10 cellular contexts compared by ENCODE assay signal in the genomic region with DNA sequence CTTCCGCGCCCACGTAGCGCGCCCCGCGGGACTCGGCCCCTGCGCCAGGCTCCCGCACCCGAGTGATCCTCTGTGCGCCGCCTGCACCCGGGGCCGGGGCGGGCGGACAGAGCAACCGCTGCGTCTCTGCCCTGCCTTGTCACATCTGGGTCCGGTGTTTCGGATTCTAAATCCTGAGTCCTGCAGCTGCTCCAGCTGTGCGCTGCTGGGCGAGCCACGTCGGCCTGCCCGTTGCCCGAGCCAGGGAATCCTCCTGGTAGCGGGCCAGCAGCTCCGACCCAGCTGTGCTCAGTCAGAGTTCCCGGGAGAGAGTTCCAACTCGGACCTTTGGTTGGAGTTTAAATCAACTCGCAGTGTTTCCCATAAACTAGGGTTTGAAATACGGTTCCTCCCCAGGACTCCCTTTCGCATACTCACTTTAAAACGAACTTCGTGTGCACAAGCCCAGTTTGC. TPM values are rescaled to one million over a fixed set of nuclear protein-coding genes. Genes with fewer than 3 reads are reported as not detected.
DNase-seq lines count a peak whose midpoint lies in the region; ATAC-seq, FAIRE-seq and TF ChIP-seq lines count a peak whose summit lies in the region.
"Had no signal": no experiment of that assay in that cellular context is flagged by ENCODE, and none has a peak within 500 bp of the region (broad histone marks: within the 10 kb centered on the region; RNA-seq: fewer than 3 reads in every experiment).

No MANE protein-coding gene starts in this region.

- H3K36me3 Mint-ChIP-seq in nephron progenitor cell (ENCODE audit: low read depth): no peaks in the 10 kb centered on the region

- no peaks in the 10 kb centered on the region for H3K9me3 Mint-ChIP-seq in nephron progenitor cell

- DNase-seq in AG08396 (ENCODE audit: low spot score) (peak; percentile 24), MG63 (peak; percentile 78), fibroblast of mammary gland (ENCODE audit: low read depth) (peak; percentile 31), nephron progenitor cell (no peak), HTR-8/SVneo (ENCODE audit: insufficient read length, low spot score) (no peak), activated gamma-delta T cell treated with Interleukin-2 at 50 U/mL for 16 hours (no peak)
- DNase-seq in activated CD8-positive, alpha-beta memory T cell treated with anti-CD3 and anti-CD28 coated beads, Interleukin-2, amount 50 U/mL, for 4 hours: no peak
- DNase-seq: activated naive CD4-positive, alpha-beta T cell treated with Interleukin-2 at 50 U/mL for 16 hours; Kasumi-1 had no signal

- no peak overlapping the region for H3K27ac Mint-ChIP-seq in nephron progenitor cell

- H3K27me3 Mint-ChIP-seq in nephron progenitor cell (ENCODE audit: low read depth, poor library complexity): peaks cover 64% of the 10 kb centered on the region

- no peak for FAIRE-seq in HTR-8/SVneo (lab: Jason Lieb, UNC)

- H3K4me3 ChIP-seq in MG63: peak overlapping the region; percentile 56
- no peak overlapping the region for H3K4me3 ChIP-seq in fibroblast of mammary gland (ENCODE audit: control insufficient read depth, low read depth, low read length)

- no peak for ATAC-seq in GM19397 (IDR thresholded peaks at IDR 0.05; ENCODE audit: unreplicated experiment)

- peaks cover 44% of the 10 kb centered on the region for H3K27me3 ChIP-seq in MG63

- peak overlapping the region; percentile 85 for H3K4me3 Mint-ChIP-seq in nephron progenitor cell

- H3K36me3 ChIP-seq in MG63: no peaks in the 10 kb centered on the region

- TF ChIP-seq CTCF in fibroblast of mammary gland (conservative IDR thresholded peaks at IDR 0.05; ENCODE audit: control insufficient read depth, insufficient read depth, low read depth, low read length): no peak
- no peak for TF ChIP-seq CTCF in nephron progenitor cell (IDR thresholded peaks at IDR 0.05)

- H3K9me3 ChIP-seq in MG63: no peaks in the 10 kb centered on the region

- H3K4me1 Mint-ChIP-seq in nephron progenitor cell: peaks cover 46% of the 10 kb centered on the region

RNA-seq across cellular contexts. Expression of a gene that starts 0.3 kb away (rescaled TPM):
- 0.10 and 1.3 TPM in 2 replicates for total RNA-seq in MG63 (2014; rRNA removed; shearing (Covaris generic); ENCODE audit: low replicate concordance)

Comparison
In these comparisons a context has a peak if more than half of its experiments do, and no peak if none do; other contexts are left out.
1. DNase-seq: peak in AG08396 (single experiment), MG63 (single experiment) and fibroblast of mammary gland (single experiment); none in nephron progenitor cell (single experiment), HTR-8/SVneo (single experiment), activated CD8-positive, alpha-beta memory T cell treated with anti-CD3 and anti-CD28 coated beads, Interleukin-2, amount 50 U/mL, for 4 hours (single experiment) and activated gamma-delta T cell treated with Interleukin-2 at 50 U/mL for 16 hours (single experiment).